In the genomic region with DNA sequence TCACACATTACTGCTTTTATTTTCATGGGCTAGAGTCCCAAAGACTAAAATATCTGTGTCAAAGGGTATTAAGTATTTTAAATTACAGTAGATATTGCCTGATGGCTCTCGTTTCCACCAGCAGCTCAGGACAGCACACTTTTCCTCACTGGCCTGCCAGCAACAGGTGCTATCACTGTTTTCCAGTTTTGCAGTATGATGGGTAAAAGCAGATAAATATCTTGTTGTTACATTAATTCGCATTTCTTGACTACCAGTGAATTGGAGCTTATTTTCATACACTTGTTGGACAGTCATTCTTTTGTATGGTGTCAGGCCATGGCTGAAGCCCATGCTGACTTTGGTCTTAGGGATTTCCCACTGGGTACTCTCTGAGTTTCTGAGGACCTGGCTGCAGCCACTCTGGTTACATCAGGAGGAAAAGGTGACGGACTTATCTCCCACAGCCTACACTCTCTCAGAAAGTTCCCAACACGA, we compare ENCODE assay signal across 15 cellular contexts.
"Had no signal": no experiment of that assay in that cellular context is flagged by ENCODE, and none has a peak within 500 bp of the region (broad histone marks: within the 10 kb centered on the region; RNA-seq: fewer than 3 reads in every experiment).

No MANE protein-coding gene starts in this region.

- H3K36me3 ChIP-seq: cardiac muscle cell, colonic mucosa had no signal

- H3K4me3 Mint-ChIP-seq: activated naive CD8-positive, alpha-beta T cell; memory B cell; nephron; stimulated activated effector memory CD8-positive, alpha-beta T cell treated with anti-CD3 and anti-CD28 coated beads, Interleukin-12 subunit alpha, Interleukin-12 subunit beta, amount 100 ng/mL, for 72 hours; T-helper 2 cell treated with Interferon-gamma antibody and Interleukin-4, amounts not matched to agents 5 μg/mL and 100 μg/mL, for 36 hours; type B pancreatic cell had no signal

- H3K27ac Mint-ChIP-seq: activated naive CD8-positive, alpha-beta T cell; memory B cell; nephron; stimulated activated effector memory CD8-positive, alpha-beta T cell treated with anti-CD3 and anti-CD28 coated beads, Interleukin-12 subunit alpha, Interleukin-12 subunit beta, amount 100 ng/mL, for 72 hours; T-helper 2 cell treated with Interferon-gamma antibody and Interleukin-4, amounts not matched to agents 5 μg/mL and 100 μg/mL, for 36 hours; type B pancreatic cell had no signal

- H3K9me3 Mint-ChIP-seq: memory B cell; nephron; stimulated activated effector memory CD8-positive, alpha-beta T cell treated with anti-CD3 and anti-CD28 coated beads, Interleukin-12 subunit alpha, Interleukin-12 subunit beta, amount 100 ng/mL, for 72 hours; T-helper 2 cell treated with Interferon-gamma antibody and Interleukin-4, amounts not matched to agents 5 μg/mL and 100 μg/mL, for 36 hours; type B pancreatic cell had no signal

- ATAC-seq: stimulated activated effector memory CD8-positive, alpha-beta T cell treated with anti-CD3 and anti-CD28 coated beads, Interleukin-12 subunit alpha, Interleukin-12 subunit beta, amount 100 ng/mL, for 72 hours had no signal

- H3K36me3 Mint-ChIP-seq: activated naive CD8-positive, alpha-beta T cell; memory B cell; stimulated activated effector memory CD8-positive, alpha-beta T cell treated with anti-CD3 and anti-CD28 coated beads, Interleukin-12 subunit alpha, Interleukin-12 subunit beta, amount 100 ng/mL, for 72 hours; type B pancreatic cell had no signal

- DNase-seq: activated CD4-positive, alpha-beta T cell treated with anti-CD3 and anti-CD28 coated beads, Interleukin-2, amount 50 U/mL, for 48 hours; activated CD4-positive, CD25-positive, alpha-beta regulatory T cell treated with anti-CD3 and anti-CD28 coated beads, Interleukin-2, amount 50 U/mL, for 72 hours; activated gamma-delta T cell; activated T-cell treated with anti-CD3 and anti-CD28 coated beads, Interleukin-2, amount 50 U/mL, for 48 hours; colonic mucosa; effector CD4-positive, alpha-beta T cell; occipital lobe; SW 1271 had no signal

- H3K4me1 Mint-ChIP-seq: memory B cell; stimulated activated effector memory CD8-positive, alpha-beta T cell treated with anti-CD3 and anti-CD28 coated beads, Interleukin-12 subunit alpha, Interleukin-12 subunit beta, amount 100 ng/mL, for 72 hours had no signal

- H3K4me3 ChIP-seq: cardiac muscle cell, colonic mucosa had no signal

- H3K9me3 ChIP-seq: colonic mucosa had no signal

- H3K27ac ChIP-seq: cardiac muscle cell, colonic mucosa had no signal
